ENCODE assay signal across 1 cellular context in the genomic region with DNA sequence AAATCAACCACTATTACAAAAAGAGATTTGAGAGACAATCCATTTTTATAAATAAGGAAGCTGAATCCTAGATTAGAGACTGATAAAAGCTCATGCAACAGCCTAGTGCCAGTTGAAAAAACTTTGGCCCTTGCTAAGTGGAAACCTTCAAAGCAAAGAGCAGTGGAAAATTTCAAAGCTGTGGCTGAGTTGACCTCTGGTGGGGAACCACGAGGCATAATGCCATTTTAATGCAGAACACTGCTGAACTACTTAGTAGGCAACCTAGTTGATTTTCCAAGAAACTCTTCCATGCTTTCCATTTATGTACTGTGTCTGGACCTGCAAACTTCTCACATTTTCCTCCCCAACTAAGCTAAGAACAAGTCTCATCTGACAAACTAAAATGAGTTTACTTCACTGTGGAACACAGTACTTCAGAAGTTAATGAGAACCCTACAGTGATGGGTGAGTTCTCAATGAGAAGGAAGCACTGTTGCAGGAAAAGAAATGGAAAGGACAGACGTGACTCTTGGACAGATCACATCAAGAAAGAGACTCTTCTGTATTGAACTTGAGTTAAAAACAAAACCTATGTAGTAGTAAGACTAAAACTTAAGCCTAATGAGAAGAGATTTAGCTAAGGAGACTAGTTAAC.
TF ChIP-seq lines count a peak whose summit lies in the region.

No MANE protein-coding gene starts in this region.

TF ChIP-seq in GM12878, 131 proteins besides CTCF, POLR2A, EP300 and RAD21:
- TF ChIP-seq FOXM1 (IDR thresholded peaks at IDR 0.05; ENCODE audit: low read depth, low read length), result no peak
- no peak for TF ChIP-seq CBX5 (IDR thresholded peaks at IDR 0.05; ENCODE audit: low read depth)
- TF ChIP-seq, protein P1, sequence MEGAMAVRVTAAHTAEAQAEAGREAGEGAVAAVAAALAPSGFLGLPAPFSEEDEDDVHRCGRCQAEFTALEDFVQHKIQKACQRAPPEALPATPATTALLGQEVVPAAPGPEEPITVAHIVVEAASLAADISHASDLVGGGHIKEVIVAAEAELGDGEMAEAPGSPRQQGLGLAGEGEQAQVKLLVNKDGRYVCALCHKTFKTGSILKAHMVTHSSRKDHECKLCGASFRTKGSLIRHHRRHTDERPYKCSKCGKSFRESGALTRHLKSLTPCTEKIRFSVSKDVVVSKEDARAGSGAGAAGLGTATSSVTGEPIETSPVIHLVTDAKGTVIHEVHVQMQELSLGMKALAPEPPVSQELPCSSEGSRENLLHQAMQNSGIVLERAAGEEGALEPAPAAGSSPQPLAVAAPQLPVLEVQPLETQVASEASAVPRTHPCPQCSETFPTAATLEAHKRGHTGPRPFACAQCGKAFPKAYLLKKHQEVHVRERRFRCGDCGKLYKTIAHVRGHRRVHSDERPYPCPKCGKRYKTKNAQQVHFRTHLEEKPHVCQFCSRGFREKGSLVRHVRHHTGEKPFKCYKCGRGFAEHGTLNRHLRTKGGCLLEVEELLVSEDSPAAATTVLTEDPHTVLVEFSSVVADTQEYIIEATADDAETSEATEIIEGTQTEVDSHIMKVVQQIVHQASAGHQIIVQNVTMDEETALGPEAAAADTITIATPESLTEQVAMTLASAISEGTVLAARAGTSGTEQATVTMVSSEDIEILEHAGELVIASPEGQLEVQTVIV (IDR thresholded peaks at IDR 0.05; ENCODE audit: borderline replicate concordance, partially characterized antibody), result no peak
- TF ChIP-seq HCFC1 (IDR thresholded peaks at IDR 0.05; ENCODE audit: low read length), result no peak
- no peak for TF ChIP-seq SIX5 (IDR thresholded peaks at IDR 0.05; ENCODE audit: low read depth, low read length, severe bottlenecking)
- TF ChIP-seq, protein P2, sequence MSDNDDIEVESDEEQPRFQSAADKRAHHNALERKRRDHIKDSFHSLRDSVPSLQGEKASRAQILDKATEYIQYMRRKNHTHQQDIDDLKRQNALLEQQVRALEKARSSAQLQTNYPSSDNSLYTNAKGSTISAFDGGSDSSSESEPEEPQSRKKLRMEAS (IDR thresholded peaks at IDR 0.05; ENCODE audit: low read depth, low read length), result no peak
- no peak for TF ChIP-seq ESRRA (IDR thresholded peaks at IDR 0.05; ENCODE audit: low read length)
- TF ChIP-seq POLR2AphosphoS2 (IDR thresholded peaks at IDR 0.05; ENCODE audit: low read depth, low read length), result no peak
- no peak for TF ChIP-seq RFX5 (IDR thresholded peaks at IDR 0.05; ENCODE audit: low read depth, low read length)
- no peak for TF ChIP-seq DPF2 (IDR thresholded peaks at IDR 0.05)
TF ChIP-seq in GM12878: peak in this region for 0.
